ENCODE assay signal across 8 cellular contexts in the genomic region with DNA sequence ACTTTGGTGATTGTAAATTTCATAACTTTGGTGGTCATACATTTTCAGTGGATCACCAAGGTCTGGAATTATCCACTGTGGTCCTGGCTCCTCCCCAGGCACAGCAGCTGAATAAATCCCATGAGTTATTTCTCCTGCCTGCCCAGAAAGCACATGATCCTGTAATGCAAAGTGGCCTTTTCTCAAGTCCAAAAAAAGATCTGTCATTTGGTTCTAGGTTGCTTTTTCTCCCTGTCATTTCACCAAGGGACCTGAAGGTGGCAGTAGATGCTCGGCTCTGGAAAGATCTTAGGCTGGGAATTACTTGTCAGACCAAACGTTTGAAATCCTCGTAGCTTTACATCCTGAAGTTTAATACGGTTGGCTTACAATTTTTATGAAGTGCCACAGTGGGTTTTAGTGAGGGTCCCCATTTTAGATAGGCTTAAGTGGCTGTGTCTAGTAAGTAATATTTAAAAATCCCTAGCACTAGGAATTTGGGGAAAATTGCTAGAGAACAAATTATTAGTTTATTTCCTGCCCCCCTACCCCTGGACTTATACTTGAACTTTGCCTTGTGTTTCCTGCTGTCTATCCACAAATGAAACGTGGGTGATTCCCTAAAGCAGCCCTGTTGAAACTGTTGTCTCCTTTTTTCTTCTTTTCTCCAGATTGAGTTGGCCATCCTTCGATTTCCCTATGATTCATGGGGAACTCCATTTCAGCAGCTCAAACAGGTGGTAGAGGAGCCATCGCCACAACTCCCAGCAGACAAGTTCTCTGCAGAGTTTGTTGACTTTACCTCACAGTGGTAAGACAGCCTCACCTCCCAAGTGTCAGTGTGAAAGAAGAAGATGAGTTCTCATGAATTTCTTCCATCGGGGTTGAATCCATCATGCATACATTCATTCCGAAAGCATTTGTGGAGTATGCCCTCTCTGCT.
DNase-seq lines count a peak whose midpoint lies in the region; ATAC-seq lines count a peak whose summit lies in the region.

No MANE protein-coding gene starts in this region.

- peak; percentile 11 for DNase-seq in stimulated activated CD4-positive, alpha-beta T cell treated with anti-CD3 and anti-CD28 coated beads, Interleukin-15, amount 100 ng/mL, for 24 hours
- DNase-seq in stimulated activated CD4-positive, alpha-beta T cell treated with anti-CD3 and anti-CD28 coated beads, Interleukin-1b, Interleukin-23, amount 100 ng/mL, for 48 hours, result no peak
- peak; percentile 40 for DNase-seq in Jurkat, Clone E6-1 (ENCODE audit: low read depth, low spot score)
- DNase-seq in RKO (ENCODE audit: low spot score) (peak; percentile 55), myocyte (ENCODE audit: low read depth) (peak; percentile 93)

- no peak overlapping the region for H3K4me3 ChIP-seq in Jurkat, Clone E6-1 (ENCODE audit: low read length)

- peak; percentile 72 for ATAC-seq in esophagus mucosa
- no peak for ATAC-seq in GM19023 (IDR thresholded peaks at IDR 0.05; ENCODE audit: unreplicated experiment)
- ATAC-seq in GM21619 (IDR thresholded peaks at IDR 0.05; ENCODE audit: unreplicated experiment), result no peak
